In genomic region chr5:54291498-54291897, GRCh38 we compare ENCODE assay signal across 26 cellular contexts.
"Had no signal": no experiment of that assay in that cellular context is flagged by ENCODE, and none has a peak within 500 bp of the region (broad histone marks: within the 10 kb centered on the region; RNA-seq: fewer than 3 reads in every experiment).

No MANE protein-coding gene starts in this region.

- H3K4me3 Mint-ChIP-seq: natural killer cell; stimulated activated effector memory CD8-positive, alpha-beta T cell treated with anti-CD3 and anti-CD28 coated beads, Interleukin-12 subunit alpha, Interleukin-12 subunit beta, amount 100 ng/mL, for 72 hours had no signal

- H3K36me3 Mint-ChIP-seq: natural killer cell; stimulated activated effector memory CD8-positive, alpha-beta T cell treated with anti-CD3 and anti-CD28 coated beads, Interleukin-12 subunit alpha, Interleukin-12 subunit beta, amount 100 ng/mL, for 72 hours had no signal

- H3K27ac Mint-ChIP-seq: stimulated activated effector memory CD8-positive, alpha-beta T cell treated with anti-CD3 and anti-CD28 coated beads, Interleukin-12 subunit alpha, Interleukin-12 subunit beta, amount 100 ng/mL, for 72 hours had no signal

- H3K4me3 ChIP-seq: dorsolateral prefrontal cortex, esophagus squamous epithelium, left lung, ovary, psoas muscle, sigmoid colon, testis, tibial artery, upper lobe of right lung, uterus had no signal

- ATAC-seq: left cardiac atrium; left lung; natural killer cell; psoas muscle; right cardiac atrium; stimulated activated effector memory CD8-positive, alpha-beta T cell treated with anti-CD3 and anti-CD28 coated beads, Interleukin-12 subunit alpha, Interleukin-12 subunit beta, amount 100 ng/mL, for 72 hours; stimulated activated naive CD8-positive, alpha-beta T cell treated with anti-CD3 and anti-CD28 coated beads, Interleukin-15, Interleukin-2, amounts not matched to agents 100 U/mL and 50 U/mL, for 24 hours; upper lobe of right lung had no signal

- DNase-seq: cerebellar nuclear complex; cortex of kidney; dorsolateral prefrontal cortex; effector CD4-positive, alpha-beta T cell; esophagus squamous epithelium; head of caudate nucleus; kidney; left cardiac atrium; left lung; mesenchymal stem cell; natural killer cell; occipital lobe; ovary; posterior cingulate gyrus; psoas muscle; right cardiac atrium; sigmoid colon; stimulated activated CD4-positive, alpha-beta T cell treated with anti-CD3 and anti-CD28 coated beads, Interleukin-2, amount 100 ng/mL, for 24 hours; stimulated activated CD4-positive, alpha-beta T cell treated with anti-CD3 and anti-CD28 coated beads, Interleukin-4, amount 100 ng/mL, for 24 hours; stimulated activated naive CD8-positive, alpha-beta T cell treated with anti-CD3 and anti-CD28 coated beads, Interleukin-15, Interleukin-2, amounts not matched to agents 100 U/mL and 50 U/mL, for 24 hours; substantia nigra; testis; tibial artery; upper lobe of right lung; uterus had no signal

- H3K9me3 Mint-ChIP-seq: natural killer cell; stimulated activated effector memory CD8-positive, alpha-beta T cell treated with anti-CD3 and anti-CD28 coated beads, Interleukin-12 subunit alpha, Interleukin-12 subunit beta, amount 100 ng/mL, for 72 hours had no signal
